ENCODE assay signal across 1 cellular context in genomic region chrX:12263211-12263610, GRCh38.
TF ChIP-seq lines count a peak whose summit lies in the region.

No MANE protein-coding gene starts in this region.

TF ChIP-seq in IMR-90, 13 proteins besides CTCF, POLR2A, EP300 and RAD21 (continued from another document):
- TF ChIP-seq USF2 (IDR thresholded peaks at IDR 0.05; ENCODE audit: low read depth, low read length) (no peak), CEBPB (IDR thresholded peaks at IDR 0.05; ENCODE audit: low read depth, low read length) (no peak), RFX5 (IDR thresholded peaks at IDR 0.05; ENCODE audit: low read depth, low read length) (no peak), CHD1 (IDR thresholded peaks at IDR 0.05; ENCODE audit: low read depth, low read length) (no peak), MAFK (IDR thresholded peaks at IDR 0.05; ENCODE audit: low read depth, low read length) (no peak), MAZ (IDR thresholded peaks at IDR 0.05; ENCODE audit: borderline replicate concordance, low read depth, low read length) (no peak), FOS (IDR thresholded peaks at IDR 0.05; ENCODE audit: low read depth, low read length) (no peak), SMC3 (IDR thresholded peaks at IDR 0.05; ENCODE audit: low read depth, low read length) (no peak)
TF ChIP-seq in IMR-90: peak in this region for 0.
